In genomic region chr17:42294469-42295398, GRCh38 we compare ENCODE assay signal across 21 cellular contexts. TPM values are rescaled to one million over a fixed set of nuclear protein-coding genes. Genes with fewer than 3 reads are reported as not detected.
A peak's percentile ranks its signal among the peaks of the same experiment; 100 is the strongest.
DNase-seq lines count a peak whose midpoint lies in the region; TF ChIP-seq lines count a peak whose summit lies in the region.
"Had no signal": no experiment of that assay in that cellular context is flagged by ENCODE, and none has a peak within 500 bp of the region (broad histone marks: within the 10 kb centered on the region; RNA-seq: fewer than 3 reads in every experiment).

No MANE protein-coding gene starts in this region.

- 88% methylated on average over 12 of the region's 12 CpGs for WGBS in sigmoid colon, 2 donors

- peak overlapping the region; percentile 53 for H3K27ac Mint-ChIP-seq in activated naive CD4-positive, alpha-beta T cell treated with anti-CD3 and anti-CD28 coated beads, Interleukin-2, amount 10 ng/mL, durations not matched to agents 7 days and 5 days
- H3K27ac Mint-ChIP-seq: nephron had no signal

- peaks cover 24% of the 10 kb centered on the region for H3K4me1 Mint-ChIP-seq in activated naive CD4-positive, alpha-beta T cell treated with anti-CD3 and anti-CD28 coated beads, Interleukin-2, amount 10 ng/mL, durations not matched to agents 7 days and 5 days
- H3K4me1 Mint-ChIP-seq: nephron had no signal

- no peak overlapping the region for H3K4me3 Mint-ChIP-seq in activated naive CD4-positive, alpha-beta T cell treated with anti-CD3 and anti-CD28 coated beads, Interleukin-2, amount 10 ng/mL, durations not matched to agents 7 days and 5 days
- H3K4me3 Mint-ChIP-seq: nephron had no signal

- H3K9me2 ChIP-seq in Loucy (replicated peaks; ENCODE audit: low read depth, low read length) = no peaks in the 10 kb centered on the region

- no peaks in the 10 kb centered on the region for H3F3A ChIP-seq in Loucy (ENCODE audit: low read depth)

- no peak for TF ChIP-seq EP300 in sigmoid colon (IDR thresholded peaks at IDR 0.05)

- peak; percentile 39 for TF ChIP-seq POLR2A in erythroblast (IDR thresholded peaks at IDR 0.05; ENCODE audit: low read length)
- TF ChIP-seq POLR2A in sigmoid colon (IDR thresholded peaks at IDR 0.05) = no peak

- H3K9me3 Mint-ChIP-seq in activated naive CD4-positive, alpha-beta T cell treated with anti-CD3 and anti-CD28 coated beads, Interleukin-2, amount 10 ng/mL, durations not matched to agents 7 days and 5 days = no peaks in the 10 kb centered on the region
- H3K9me3 Mint-ChIP-seq: nephron had no signal

- H3K4me3 ChIP-seq in Loucy (ENCODE audit: low read length, poor library complexity, severe bottlenecking) = no peak overlapping the region
- H3K4me3 ChIP-seq in sigmoid colon = no peak overlapping the region
- H3K4me3 ChIP-seq: colonic mucosa had no signal

- CTCF ChIA-PET in activated naive CD4-positive, alpha-beta T cell treated with anti-CD3 and anti-CD28 coated beads, Interleukin-2, amount 10 ng/mL, durations not matched to agents 7 days and 5 days (lab: Charles Lee) = interaction anchor here (0.6 to 2.7 kb wide), 5 partner anchors 8 to 283 kb away, joined by 3 to 18 read pairs (median 4); no protein-coding TSS in a partner anchor

- peak overlapping the region; percentile 38 for H3K9ac ChIP-seq in Loucy (ENCODE audit: low read depth, low read length, poor library complexity, severe bottlenecking)

- no peak for DNase-seq in activated naive CD4-positive, alpha-beta T cell treated with anti-CD3 and anti-CD28 coated beads, Interleukin-2, amount 10 ng/mL, durations not matched to agents 7 days and 5 days
- no peak for DNase-seq in activated naive CD4-positive, alpha-beta T cell treated with Interleukin-2 at 50 U/mL for 16 hours
- DNase-seq in erythroblast (lab: John Stamatoyannopoulos, UW) = no peak
- DNase-seq in sigmoid colon = peak; percentile 25
- no peak for DNase-seq in NCI-H446 treated with DMSO at 0.1 percent for 48 hours (lab: John Stamatoyannopoulos, UW)
- DNase-seq in NCI-H69 (lab: John Stamatoyannopoulos, UW) = no peak
- DNase-seq in stimulated activated CD8-positive, alpha-beta memory T cell treated with anti-CD3 and anti-CD28 coated beads, Interleukin-4, amount 100 ng/mL, for 48 hours = no peak
- DNase-seq: activated CD8-positive, alpha-beta memory T cell treated with anti-CD3 and anti-CD28 coated beads for 24 hours; activated gamma-delta T cell; Calu3; colonic mucosa; hippocampal formation; mesenchymal stem cell; MV-4-11; NCI-H2029; NCI-H510A treated with DMSO at 0.1 percent for 48 hours; SHP77 treated with DMSO at 0.1 percent for 48 hours; T-helper 1 cell had no signal

- H3K27me3 ChIP-seq in Loucy (ENCODE audit: insufficient read depth, low read length, poor library complexity, severe bottlenecking) = no peaks in the 10 kb centered on the region
- H3K27me3 ChIP-seq in sigmoid colon = no peaks in the 10 kb centered on the region
- H3K27me3 ChIP-seq: colonic mucosa had no signal

- H4K20me1 ChIP-seq in Loucy (ENCODE audit: insufficient read depth, low read length, poor library complexity, severe bottlenecking) = peaks cover 69% of the 10 kb centered on the region

- H2AFZ ChIP-seq in Loucy (ENCODE audit: low read length) = no peak overlapping the region

- peaks cover 41% of the 10 kb centered on the region for H3K36me3 Mint-ChIP-seq in activated naive CD4-positive, alpha-beta T cell treated with anti-CD3 and anti-CD28 coated beads, Interleukin-2, amount 10 ng/mL, durations not matched to agents 7 days and 5 days

- H3K36me3 ChIP-seq in Loucy (ENCODE audit: insufficient read depth, low read length) (peaks cover 69% of the 10 kb centered on the region), sigmoid colon (peaks cover 18 to 69% (median 18%) of the 10 kb centered on the region in 4 donors)

- no peak for TF ChIP-seq CTCF in Loucy (conservative IDR thresholded peaks at IDR 0.05; ENCODE audit: low read length)
- TF ChIP-seq CTCF in sigmoid colon (IDR thresholded peaks at IDR 0.05) = no peak

- no peaks in the 10 kb centered on the region for H3K27me3 Mint-ChIP-seq in activated naive CD4-positive, alpha-beta T cell treated with anti-CD3 and anti-CD28 coated beads, Interleukin-2, amount 10 ng/mL, durations not matched to agents 7 days and 5 days

- H3K4me2 ChIP-seq in Loucy (ENCODE audit: low read depth, low read length, poor library complexity, severe bottlenecking) = peak overlapping the region; percentile 47

- H3K4me1 ChIP-seq in Loucy (ENCODE audit: insufficient read depth, low read length, poor library complexity, severe bottlenecking) = peaks cover 45% of the 10 kb centered on the region
- H3K4me1 ChIP-seq in sigmoid colon = peaks cover 0 to 8% (median 7%) of the 10 kb centered on the region in 4 donors
- H3K4me1 ChIP-seq: colonic mucosa had no signal

- H3K27ac ChIP-seq in sigmoid colon = no peak overlapping the region
- H3K27ac ChIP-seq: colonic mucosa, VCaP had no signal

- intact Hi-C loops in sigmoid colon (cut with DNase I) = no loop called here

- peaks cover 89% of the 10 kb centered on the region for H3K79me2 ChIP-seq in Loucy (ENCODE audit: insufficient read depth, low read length)

- H3K9me3 ChIP-seq in Loucy (ENCODE audit: insufficient read depth, low read depth, low read length) (no peaks in the 10 kb centered on the region), sigmoid colon (no peaks in the 10 kb centered on the region)
- H3K9me3 ChIP-seq: colonic mucosa had no signal

RNA-seq across cellular contexts. Expression of gene STAT5A, which starts 6.4 kb away (rescaled TPM):
- total RNA-seq in sigmoid colon = 10 to 100 TPM; 57.2 to 91.0 (median 80.8) TPM
- polyA plus RNA-seq in sigmoid colon = 10 to 100 TPM in 2 of 3 donors, 1 to 10 TPM in 1; 7.4 to 39.2 (median 13.2) TPM

RNA-seq across cellular contexts. Expression of gene STAT5B, which starts 18.5 kb away (rescaled TPM):
- 100 to 1,000 TPM in 1 of 4 donors, 10 to 100 TPM in 3; 93.5 to 117 (median 98.4) TPM for total RNA-seq in sigmoid colon
- polyA plus RNA-seq in sigmoid colon = 10 to 100 TPM; 11.3 to 37.5 (median 13.2) TPM
